Comparison of ENCODE assay signal across 20 cellular contexts in the genomic region with DNA sequence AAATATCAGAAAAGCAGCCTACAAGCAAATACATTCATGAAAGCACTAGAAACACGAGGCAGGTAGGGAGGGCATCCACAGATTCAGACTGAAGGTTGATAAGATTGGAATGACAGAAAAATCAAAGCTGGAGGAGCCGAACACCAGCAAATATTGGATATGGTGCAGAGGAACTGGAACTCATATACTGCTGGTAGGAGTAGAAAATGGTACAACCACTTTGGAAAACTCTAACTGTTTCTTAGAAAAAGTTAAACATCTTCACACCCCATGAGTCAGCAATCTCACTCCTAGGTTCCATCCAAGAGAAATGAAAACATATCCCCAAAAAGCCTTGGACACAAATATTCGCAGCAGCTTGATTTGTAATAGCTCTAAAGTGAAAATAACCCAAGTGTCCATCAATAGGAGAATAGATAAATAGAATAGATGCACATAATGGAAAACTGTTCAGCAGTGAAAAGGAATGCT. TPM values are rescaled to one million over a fixed set of nuclear protein-coding genes. Genes with fewer than 3 reads are reported as not detected.
DNase-seq lines count a peak whose midpoint lies in the region; ATAC-seq and TF ChIP-seq lines count a peak whose summit lies in the region.
"Had no signal": no experiment of that assay in that cellular context is flagged by ENCODE, and none has a peak within 500 bp of the region (broad histone marks: within the 10 kb centered on the region; RNA-seq: fewer than 3 reads in every experiment).

No MANE protein-coding gene starts in this region.

- H3K4me3 Mint-ChIP-seq in glutamatergic neuron (ENCODE audit: unreplicated experiment) = peak overlapping the region; percentile 38
- H3K4me3 Mint-ChIP-seq: CD8-positive, alpha-beta memory T cell had no signal

- H3K27me3 ChIP-seq in left ventricle myocardium inferior (ENCODE audit: low read depth) = no peaks in the 10 kb centered on the region
- H3K27me3 ChIP-seq in Panc1 (ENCODE audit: control insufficient read depth, insufficient read depth, low read length) = no peaks in the 10 kb centered on the region

- H3K4me3 ChIP-seq in left ventricle myocardium inferior (no peak overlapping the region), Panc1 (ENCODE audit: low read depth in 2 of 2, low read length in 2 of 2) (no peak overlapping the region)
- H3K4me3 ChIP-seq: coronary artery had no signal

- intact Hi-C loops in left ventricle myocardium inferior (cut with micrococcal nuclease) = no loop called here
- intact Hi-C loops in Right ventricle myocardium superior (cut with DNase I) = no loop called here
- intact Hi-C loops in Panc1 (cut with micrococcal nuclease; ENCODE audit: unreplicated experiment) = no loop called here

- H3K36me3 Mint-ChIP-seq in glutamatergic neuron (ENCODE audit: unreplicated experiment) = no peaks in the 10 kb centered on the region

- no peak for ATAC-seq in Right ventricle myocardium superior (ENCODE audit: poor library complexity)
- no peak for ATAC-seq in Panc1
- ATAC-seq in HG03342 (IDR thresholded peaks at IDR 0.05; ENCODE audit: unreplicated experiment) = no peak
- ATAC-seq in GM21786 (IDR thresholded peaks at IDR 0.05; ENCODE audit: unreplicated experiment) = no peak
- ATAC-seq: activated naive CD4-positive, alpha-beta T cell treated with anti-CD3 and anti-CD28 coated beads, Interleukin-2, amount 50 U/mL, for 72 hours had no signal

- H3K9me3 ChIP-seq in left ventricle myocardium inferior (replicated peaks) = no peaks in the 10 kb centered on the region
- H3K9me3 ChIP-seq in Panc1 (ENCODE audit: control insufficient read depth, insufficient read depth, low read depth, low read length) = no peaks in the 10 kb centered on the region

- no peaks in the 10 kb centered on the region for H3K9me3 Mint-ChIP-seq in glutamatergic neuron (ENCODE audit: unreplicated experiment)

- DNase-seq in left ventricle myocardium inferior = no peak
- DNase-seq in Right ventricle myocardium superior = no peak
- DNase-seq in Panc1 (ENCODE audit: low read depth, low spot score) = no peak
- DNase-seq in glutamatergic neuron = no peak
- no peak for DNase-seq in NCI-H2227 (lab: John Stamatoyannopoulos, UW; ENCODE audit: unreplicated experiment)
- DNase-seq in KBM-7 = no peak
- DNase-seq: activated CD4-positive, alpha-beta T cell treated with anti-CD3 and anti-CD28 coated beads, Interleukin-2, amount 50 U/mL, for 4 hours; CD8-positive, alpha-beta memory T cell; DND-41; kidney; mesenchymal stem cell; NCI-H1417; NCI-H524 treated with DMSO at 0.1 percent for 48 hours; SHP77; stimulated activated CD8-positive, alpha-beta memory T cell treated with anti-CD3 and anti-CD28 coated beads, Interleukin-4, amount 100 ng/mL, for 48 hours had no signal

- CTCF ChIA-PET in Panc1 (lab: Charles Lee) = no interaction called here

- no TSS peak for BruUV-seq in Panc1 (replicated peaks; lab: Mats Ljungman, UMichigan)

- POLR2A ChIA-PET in Panc1 (lab: Charles Lee) = interaction anchor here (0.6 kb wide), 1 partner anchor 41 kb away, joined by 3 read pairs; no protein-coding TSS in a partner anchor

- H3K4me1 Mint-ChIP-seq in glutamatergic neuron (ENCODE audit: low read depth, unreplicated experiment) = peaks cover 9% of the 10 kb centered on the region

- no peaks in the 10 kb centered on the region for H3K36me3 ChIP-seq in left ventricle myocardium inferior
- no peaks in the 10 kb centered on the region for H3K36me3 ChIP-seq in Panc1 (ENCODE audit: control insufficient read depth, insufficient read depth, low read length)

- in situ Hi-C loops in Panc1 (cut with HindIII; ENCODE audit: low pct_unique_long_range_greater_than_20kb, low sequenced_read_pairs) (no loop called here), KBM-7 (cut with MboI; ENCODE audit: low pct_unique_long_range_greater_than_20kb, low sequenced_read_pairs) (no loop called here)

- H3K4me1 ChIP-seq in left ventricle myocardium inferior (peaks cover 49% of the 10 kb centered on the region), Panc1 (ENCODE audit: control insufficient read depth, insufficient read depth, low read length) (peaks cover 19% of the 10 kb centered on the region)

- H3K27ac Mint-ChIP-seq in glutamatergic neuron (ENCODE audit: unreplicated experiment) = peak overlapping the region; percentile 86
- H3K27ac Mint-ChIP-seq: activated naive CD4-positive, alpha-beta T cell treated with anti-CD3 and anti-CD28 coated beads, Interleukin-2, amount 50 U/mL, for 72 hours; progenitor cell of endocrine pancreas had no signal

- H3K27ac ChIP-seq in left ventricle myocardium inferior (replicated peaks) (peak overlapping the region; percentile 85), Panc1 (ENCODE audit: low read length) (peak overlapping the region; percentile 41; the same call in 1 of the 2 replicates)

- TF ChIP-seq CTCF in left ventricle myocardium inferior (IDR thresholded peaks at IDR 0.05; ENCODE audit: borderline replicate concordance) (no peak), Panc1 (IDR thresholded peaks at IDR 0.05) (no peak), glutamatergic neuron (IDR thresholded peaks at IDR 0.05; ENCODE audit: partially characterized antibody, unreplicated experiment) (no peak)

- no peaks in the 10 kb centered on the region for H3K27me3 Mint-ChIP-seq in glutamatergic neuron (ENCODE audit: unreplicated experiment)
- H3K27me3 Mint-ChIP-seq: CD8-positive, alpha-beta memory T cell; progenitor cell of endocrine pancreas had no signal

RNA-seq across cellular contexts. Expression of a gene that starts 27.1 kb away (rescaled TPM):
- total RNA-seq in left ventricle myocardium inferior = 68.1 TPM
- total RNA-seq in Right ventricle myocardium superior = 71.5 TPM
- total RNA-seq in Panc1 (2021; ENCODE audit: unreplicated experiment) = 156 TPM
- polyA plus RNA-seq in Panc1 (2012; ENCODE audit: insufficient read length) = 193 TPM
- total RNA-seq in glutamatergic neuron (ENCODE audit: unreplicated experiment) = 49.9 TPM
